Comparison of ENCODE assay signal across 13 cellular contexts in genomic region chr10:68235591-68235990, GRCh38.
A peak's percentile ranks its signal among the peaks of the same experiment; 100 is the strongest.
DNase-seq lines count a peak whose midpoint lies in the region.
"Had no signal": no experiment of that assay in that cellular context is flagged by ENCODE, and none has a peak within 500 bp of the region (broad histone marks: within the 10 kb centered on the region; RNA-seq: fewer than 3 reads in every experiment).

No MANE protein-coding gene starts in this region.

- peak; percentile 12 to 42 for DNase-seq in NCI-H524 (lab: John Stamatoyannopoulos, UW)
- no peak for DNase-seq in NCI-H524 treated with DMSO at 0.1 percent for 48 hours (lab: John Stamatoyannopoulos, UW)
- DNase-seq in DMS 273 treated with DMSO at 0.1 percent for 48 hours (lab: John Stamatoyannopoulos, UW) = peak; percentile 67
- peak; percentile 25 for DNase-seq in NCI-H69 (lab: John Stamatoyannopoulos, UW)
- peak; percentile 21 for DNase-seq in superior temporal gyrus (ENCODE audit: extremely low spot score)
- DNase-seq in NCI-H526 treated with DMSO at 0.1 percent for 48 hours (lab: John Stamatoyannopoulos, UW) = no peak
- DNase-seq in stimulated activated CD4-positive, alpha-beta T cell treated with anti-CD3 and anti-CD28 coated beads, Interleukin-15, amount 100 ng/mL, for 24 hours = no peak
- DNase-seq: 8988T; CD4-positive, alpha-beta memory T cell; DMS53; DND-41; EL; GM23248 had no signal

Comparison
In these comparisons a context has a peak if more than half of its experiments do, and no peak if none do; other contexts are left out.
1. DNase-seq: peak in NCI-H524 (2 of 2), DMS 273 treated with DMSO at 0.1 percent for 48 hours (single experiment), NCI-H69 (single experiment) and superior temporal gyrus (single experiment); none in NCI-H524 treated with DMSO at 0.1 percent for 48 hours (single experiment), NCI-H526 treated with DMSO at 0.1 percent for 48 hours (single experiment) and stimulated activated CD4-positive, alpha-beta T cell treated with anti-CD3 and anti-CD28 coated beads, Interleukin-15, amount 100 ng/mL, for 24 hours (single experiment).